ENCODE assay signal across 24 cellular contexts in the genomic region with DNA sequence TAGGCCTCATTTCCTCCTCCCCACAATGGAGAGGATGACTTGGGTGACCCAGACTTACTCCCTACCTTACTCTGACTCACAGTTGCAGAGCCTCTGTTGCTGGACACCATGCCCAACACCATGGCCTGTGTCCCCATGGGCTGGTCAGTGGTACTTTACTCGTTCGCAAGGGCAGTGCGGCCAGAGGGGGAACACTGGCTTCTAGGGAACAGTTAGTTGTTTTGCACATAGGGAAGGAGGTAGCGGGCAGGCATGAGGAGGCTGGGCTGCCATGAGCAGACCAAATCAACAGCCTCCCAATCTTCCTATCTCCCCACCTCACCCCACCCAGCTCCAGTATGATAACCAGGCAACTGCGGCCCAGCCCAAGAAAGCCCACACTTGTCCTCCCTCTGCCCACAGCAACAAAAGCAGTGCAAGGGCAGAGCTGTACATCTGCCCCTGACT. TPM values are rescaled to one million over a fixed set of nuclear protein-coding genes. Genes with fewer than 3 reads are reported as not detected.
"Had no signal": no experiment of that assay in that cellular context is flagged by ENCODE, and none has a peak within 500 bp of the region (broad histone marks: within the 10 kb centered on the region; RNA-seq: fewer than 3 reads in every experiment).

No MANE protein-coding gene starts in this region.

- ATAC-seq: activated CD8-positive, alpha-beta memory T cell treated with anti-CD3 and anti-CD28 coated beads, Interleukin-2, amount 10 ng/mL, durations not matched to agents 7 days and 5 days; foreskin keratinocyte; left lobe of liver had no signal

- H3K36me3 ChIP-seq: ascending aorta had no signal

- H3K27ac Mint-ChIP-seq: activated CD4-positive, alpha-beta memory T cell treated with anti-CD3 and anti-CD28 coated beads, Interleukin-2, amount 10 ng/mL, durations not matched to agents 7 days and 5 days; activated CD8-positive, alpha-beta memory T cell treated with anti-CD3 and anti-CD28 coated beads, Interleukin-2, amount 10 ng/mL, durations not matched to agents 7 days and 5 days; activated naive CD4-positive, alpha-beta T cell treated with anti-CD3 and anti-CD28 coated beads, Interleukin-2, amount 50 U/mL, for 24 hours; activated T-helper 2 cell treated with anti-CD3 and anti-CD28 coated beads, Interferon-gamma antibody, Interleukin-2, Interleukin-4, amounts not matched to agents 10 μg/mL and 5 μg/mL and 100 μg/mL, durations not matched to agents 14 hours and 24 hours and 36 hours; memory B cell; progenitor cell of endocrine pancreas; type B pancreatic cell had no signal

- H3K4me1 Mint-ChIP-seq: activated naive CD4-positive, alpha-beta T cell treated with anti-CD3 and anti-CD28 coated beads, Interleukin-2, amount 50 U/mL, for 24 hours; memory B cell had no signal

- DNase-seq: activated CD4-positive, alpha-beta memory T cell treated with anti-CD3 and anti-CD28 coated beads, Interleukin-2, amount 10 ng/mL, durations not matched to agents 7 days and 5 days; activated CD4-positive, alpha-beta T cell treated with anti-CD3 and anti-CD28 coated beads for 48 hours; activated CD4-positive, CD25-positive, alpha-beta regulatory T cell; activated CD8-positive, alpha-beta memory T cell treated with anti-CD3 and anti-CD28 coated beads, Interleukin-2, amount 10 ng/mL, durations not matched to agents 7 days and 5 days; effector CD4-positive, alpha-beta T cell; foreskin keratinocyte; hypothalamus; islet precursor cell; small intestine; stimulated activated CD4-positive, alpha-beta T cell treated with anti-CD3 and anti-CD28 coated beads, Interleukin-4, amount 100 ng/mL, for 1 hour; testis had no signal

- H3K36me3 Mint-ChIP-seq: activated CD8-positive, alpha-beta memory T cell treated with anti-CD3 and anti-CD28 coated beads, Interleukin-2, amount 10 ng/mL, durations not matched to agents 7 days and 5 days; activated naive CD4-positive, alpha-beta T cell treated with anti-CD3 and anti-CD28 coated beads, Interleukin-2, amount 50 U/mL, for 24 hours; memory B cell; type B pancreatic cell had no signal

- H3K27ac ChIP-seq: ascending aorta, foreskin keratinocyte, testis had no signal

- H3K4me3 ChIP-seq: ascending aorta, coronary artery, testis had no signal

- H3K4me1 ChIP-seq: ascending aorta, foreskin keratinocyte, testis had no signal

- H3K9me3 Mint-ChIP-seq: activated CD4-positive, alpha-beta memory T cell treated with anti-CD3 and anti-CD28 coated beads, Interleukin-2, amount 10 ng/mL, durations not matched to agents 7 days and 5 days; activated naive CD4-positive, alpha-beta T cell treated with anti-CD3 and anti-CD28 coated beads, Interleukin-2, amount 50 U/mL, for 24 hours; activated T-helper 2 cell treated with anti-CD3 and anti-CD28 coated beads, Interferon-gamma antibody, Interleukin-2, Interleukin-4, amounts not matched to agents 10 μg/mL and 5 μg/mL and 100 μg/mL, durations not matched to agents 14 hours and 24 hours and 36 hours; memory B cell; neural crest cell; type B pancreatic cell had no signal

- FAIRE-seq: small intestine, TTC549 had no signal

- H3K4me3 Mint-ChIP-seq: activated CD4-positive, alpha-beta memory T cell treated with anti-CD3 and anti-CD28 coated beads, Interleukin-2, amount 10 ng/mL, durations not matched to agents 7 days and 5 days; activated CD8-positive, alpha-beta memory T cell treated with anti-CD3 and anti-CD28 coated beads, Interleukin-2, amount 10 ng/mL, durations not matched to agents 7 days and 5 days; activated naive CD4-positive, alpha-beta T cell treated with anti-CD3 and anti-CD28 coated beads, Interleukin-2, amount 50 U/mL, for 24 hours; memory B cell; neural crest cell; type B pancreatic cell had no signal

- H3K27me3 ChIP-seq: ascending aorta, testis had no signal

- H3K9me3 ChIP-seq: ascending aorta, testis had no signal

RNA-seq across cellular contexts. Expression of gene TAL1, which starts 18.8 kb away (rescaled TPM):
- total RNA-seq: activated CD4-positive, alpha-beta memory T cell treated with anti-CD3 and anti-CD28 coated beads, Interleukin-2, amount 10 ng/mL, durations not matched to agents 7 days and 5 days; activated CD8-positive, alpha-beta memory T cell treated with anti-CD3 and anti-CD28 coated beads, Interleukin-2, amount 10 ng/mL, durations not matched to agents 7 days and 5 days; activated T-helper 2 cell treated with anti-CD3 and anti-CD28 coated beads, Interferon-gamma antibody, Interleukin-2, Interleukin-4, amounts not matched to agents 10 μg/mL and 5 μg/mL and 100 μg/mL, durations not matched to agents 14 hours and 24 hours and 36 hours; fibroblast of lung; foreskin keratinocyte; progenitor cell of endocrine pancreas; T-helper 2 cell treated with Interferon-gamma antibody and Interleukin-4, amounts not matched to agents 100 ng/mL and 5 ng/mL, for 36 hours had no signal
- polyA plus RNA-seq: foreskin keratinocyte had no signal

RNA-seq across cellular contexts. Expression of gene PDZK1IP1, which starts 23.4 kb away (rescaled TPM):
- total RNA-seq: activated CD4-positive, alpha-beta memory T cell treated with anti-CD3 and anti-CD28 coated beads, Interleukin-2, amount 10 ng/mL, durations not matched to agents 7 days and 5 days; activated CD8-positive, alpha-beta memory T cell treated with anti-CD3 and anti-CD28 coated beads, Interleukin-2, amount 10 ng/mL, durations not matched to agents 7 days and 5 days; activated T-helper 2 cell treated with anti-CD3 and anti-CD28 coated beads, Interferon-gamma antibody, Interleukin-2, Interleukin-4, amounts not matched to agents 10 μg/mL and 5 μg/mL and 100 μg/mL, durations not matched to agents 14 hours and 24 hours and 36 hours; ascending aorta; fibroblast of lung; neural crest cell; progenitor cell of endocrine pancreas; SK-MEL-5; T-helper 2 cell treated with Interferon-gamma antibody and Interleukin-4, amounts not matched to agents 100 ng/mL and 5 ng/mL, for 36 hours had no signal
- polyA plus RNA-seq: fibroblast of lung had no signal
